1 cellular context compared by ENCODE assay signal in genomic region chr14:91996951-91997371, GRCh38.
A peak's percentile ranks its signal among the peaks of the same experiment; 100 is the strongest.
TF ChIP-seq lines count a peak whose summit lies in the region.

No MANE protein-coding gene starts in this region.

TF ChIP-seq in K562, 482 proteins besides CTCF, POLR2A, EP300 and RAD21 (continued from another document):
- TF ChIP-seq GATA2 (CRISPR knock-in tag; IDR thresholded peaks at IDR 0.05): peak; percentile 41; the same call in 1 of the 2 replicates
